Comparison of ENCODE assay signal across 1 cellular context in genomic region chr3:133753779-133754164, GRCh38.
TF ChIP-seq lines count a peak whose summit lies in the region.

No MANE protein-coding gene starts in this region.

TF ChIP-seq in K562, 482 proteins besides CTCF, POLR2A, EP300 and RAD21 (continued from another document and continues in another):
- TF ChIP-seq MLX (CRISPR knock-in tag; conservative IDR thresholded peaks at IDR 0.05) (no peak), HLTF (IDR thresholded peaks at IDR 0.05) (peak; percentile 49; the same call in 1 of the 2 replicates), CXXC5 (CRISPR knock-in tag; IDR thresholded peaks at IDR 0.05) (peak; percentile 54), CREBBP (IDR thresholded peaks at IDR 0.05; ENCODE audit: low read depth, low read length) (no peak), SRSF3 (IDR thresholded peaks at IDR 0.05; ENCODE audit: insufficient read depth, low read length) (no peak), SP1 (CRISPR knock-in tag; IDR thresholded peaks at IDR 0.05) (peak; percentile 42; the same call in 1 of the 2 replicates), PHB2 (IDR thresholded peaks at IDR 0.05; ENCODE audit: low read depth) (peak; percentile 89), SMARCB1 (IDR thresholded peaks at IDR 0.05; ENCODE audit: insufficient read length, low read depth) (no peak), ZNF584 (CRISPR knock-in tag; IDR thresholded peaks at IDR 0.05; ENCODE audit: low read depth) (0 out of 2 replicates have a peak, but pooled peaks have one; percentile 31), HNRNPUL1 (IDR thresholded peaks at IDR 0.05; ENCODE audit: low read length) (no peak), AFF1 (IDR thresholded peaks at IDR 0.05; ENCODE audit: low read depth in 1 of 2, partially characterized antibody in 2 of 2) (no peak), ZNF778 (CRISPR knock-in tag; IDR thresholded peaks at IDR 0.05) (no peak), ZC3H11A (IDR thresholded peaks at IDR 0.05; ENCODE audit: low read depth, low read length) (no peak), FOXK2 (conservative IDR thresholded peaks at IDR 0.05 in 1 of 2, IDR thresholded peaks at IDR 0.05 in 1 of 2; ENCODE audit: low read depth in 2 of 2) (no peak), ZNF280A (IDR thresholded peaks at IDR 0.05; ENCODE audit: low read depth, partially characterized antibody) (no peak), PHF20 (IDR thresholded peaks at IDR 0.05; ENCODE audit: partially characterized antibody) (no peak), ILF3 (IDR thresholded peaks at IDR 0.05; ENCODE audit: borderline replicate concordance) (no peak), ZNF318 (IDR thresholded peaks at IDR 0.05; ENCODE audit: borderline replicate concordance in 1 of 2, low read depth in 1 of 2) (no peak), TBP (optimal IDR thresholded peaks at IDR 0.05; ENCODE audit: low read depth, low read length) (no peak), CHD1 (IDR thresholded peaks at IDR 0.05; ENCODE audit: low read length) (no peak), MTF1 (CRISPR knock-in tag; IDR thresholded peaks at IDR 0.05; ENCODE audit: borderline replicate concordance) (no peak), NEUROD1 (IDR thresholded peaks at IDR 0.05; ENCODE audit: borderline replicate concordance, low read depth, low read length, partially characterized antibody) (peak; percentile 55), ZNF408 (CRISPR knock-in tag; IDR thresholded peaks at IDR 0.05; ENCODE audit: low read depth) (no peak), ATF6 (CRISPR knock-in tag; IDR thresholded peaks at IDR 0.05) (no peak), ESRRB (CRISPR knock-in tag; IDR thresholded peaks at IDR 0.05; ENCODE audit: borderline replicate concordance) (no peak), SAFB2 (IDR thresholded peaks at IDR 0.05; ENCODE audit: borderline replicate concordance, low read depth, low read length, severe bottlenecking) (no peak), FOXJ3 (CRISPR knock-in tag; IDR thresholded peaks at IDR 0.05) (no peak), TARDBP (IDR thresholded peaks at IDR 0.05) (0 out of 2 replicates have a peak, but pooled peaks have one; percentile 79), ZNF764 (CRISPR knock-in tag; IDR thresholded peaks at IDR 0.05; ENCODE audit: low read depth) (no peak), ZNF445 (CRISPR knock-in tag; IDR thresholded peaks at IDR 0.05; ENCODE audit: low read depth) (no peak), MNT (conservative IDR thresholded peaks at IDR 0.05) (0 out of 4 replicates have a peak, but pooled peaks of 1 of the 2 experiments have one; percentile 25), ZHX1 (conservative IDR thresholded peaks at IDR 0.05; ENCODE audit: low read length) (no peak), ARID3B (CRISPR knock-in tag; IDR thresholded peaks at IDR 0.05; ENCODE audit: borderline replicate concordance) (no peak), SAFB (IDR thresholded peaks at IDR 0.05; ENCODE audit: borderline replicate concordance, low read depth, low read length) (no peak)
